1 cellular context compared by ENCODE assay signal in the genomic region with DNA sequence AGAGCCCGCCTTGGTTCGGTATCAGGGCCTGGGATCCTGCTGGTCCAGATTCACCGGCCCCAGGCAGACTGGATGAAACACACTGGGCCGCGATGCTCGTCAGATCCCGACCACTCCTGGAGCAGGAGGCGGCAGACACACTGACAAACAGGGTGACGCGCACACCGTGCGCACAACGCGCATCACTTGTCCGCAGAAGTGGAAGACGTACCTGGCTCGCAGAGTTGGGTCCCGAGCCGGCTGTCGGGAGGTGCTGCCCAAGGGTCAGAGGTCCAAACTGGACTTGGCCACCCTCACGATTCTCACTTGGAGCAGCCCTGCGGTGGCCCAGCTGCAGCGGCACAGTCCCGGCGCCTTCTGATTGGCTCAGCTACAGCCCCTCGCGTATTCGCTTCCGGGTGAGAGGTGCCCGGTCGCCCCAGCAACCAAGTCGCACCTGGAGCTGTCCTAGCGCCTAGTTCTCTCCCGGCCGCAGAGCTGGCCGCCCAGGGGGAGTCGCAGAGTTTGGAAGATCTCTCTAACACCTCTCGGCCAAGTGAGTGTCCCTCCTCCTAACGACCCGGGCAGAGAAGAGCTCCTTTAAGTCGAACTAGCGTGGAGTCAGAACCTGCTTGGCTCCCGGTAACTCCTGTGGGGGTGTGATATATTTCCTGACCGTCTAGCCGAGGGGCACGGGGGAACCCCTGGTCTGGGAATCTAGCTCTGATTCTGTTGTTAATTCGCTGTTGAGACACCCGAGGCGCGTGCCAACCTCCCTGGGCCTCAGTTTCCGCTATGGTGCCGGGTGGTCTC.
TF ChIP-seq lines count a peak whose summit lies in the region.

A gene with protein sequence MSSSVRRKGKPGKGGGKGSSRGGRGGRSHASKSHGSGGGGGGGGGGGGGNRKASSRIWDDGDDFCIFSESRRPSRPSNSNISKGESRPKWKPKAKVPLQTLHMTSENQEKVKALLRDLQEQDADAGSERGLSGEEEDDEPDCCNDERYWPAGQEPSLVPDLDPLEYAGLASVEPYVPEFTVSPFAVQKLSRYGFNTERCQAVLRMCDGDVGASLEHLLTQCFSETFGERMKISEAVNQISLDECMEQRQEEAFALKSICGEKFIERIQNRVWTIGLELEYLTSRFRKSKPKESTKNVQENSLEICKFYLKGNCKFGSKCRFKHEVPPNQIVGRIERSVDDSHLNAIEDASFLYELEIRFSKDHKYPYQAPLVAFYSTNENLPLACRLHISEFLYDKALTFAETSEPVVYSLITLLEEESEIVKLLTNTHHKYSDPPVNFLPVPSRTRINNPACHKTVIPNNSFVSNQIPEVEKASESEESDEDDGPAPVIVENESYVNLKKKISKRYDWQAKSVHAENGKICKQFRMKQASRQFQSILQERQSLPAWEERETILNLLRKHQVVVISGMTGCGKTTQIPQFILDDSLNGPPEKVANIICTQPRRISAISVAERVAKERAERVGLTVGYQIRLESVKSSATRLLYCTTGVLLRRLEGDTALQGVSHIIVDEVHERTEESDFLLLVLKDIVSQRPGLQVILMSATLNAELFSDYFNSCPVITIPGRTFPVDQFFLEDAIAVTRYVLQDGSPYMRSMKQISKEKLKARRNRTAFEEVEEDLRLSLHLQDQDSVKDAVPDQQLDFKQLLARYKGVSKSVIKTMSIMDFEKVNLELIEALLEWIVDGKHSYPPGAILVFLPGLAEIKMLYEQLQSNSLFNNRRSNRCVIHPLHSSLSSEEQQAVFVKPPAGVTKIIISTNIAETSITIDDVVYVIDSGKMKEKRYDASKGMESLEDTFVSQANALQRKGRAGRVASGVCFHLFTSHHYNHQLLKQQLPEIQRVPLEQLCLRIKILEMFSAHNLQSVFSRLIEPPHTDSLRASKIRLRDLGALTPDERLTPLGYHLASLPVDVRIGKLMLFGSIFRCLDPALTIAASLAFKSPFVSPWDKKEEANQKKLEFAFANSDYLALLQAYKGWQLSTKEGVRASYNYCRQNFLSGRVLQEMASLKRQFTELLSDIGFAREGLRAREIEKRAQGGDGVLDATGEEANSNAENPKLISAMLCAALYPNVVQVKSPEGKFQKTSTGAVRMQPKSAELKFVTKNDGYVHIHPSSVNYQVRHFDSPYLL (N-terminal part only) (minus strand): TSS at position 359 of the 792 bp plus-strand sequence. CDS start 7,529 bp downstream, outside the sequence.
A gene (plus strand): TSS at position 401 of the 792 bp plus-strand sequence.

TF ChIP-seq in endothelial cell of umbilical vein, 7 proteins besides CTCF, POLR2A, EP300 and RAD21:
- TF ChIP-seq POLR2AphosphoS5 (IDR thresholded peaks at IDR 0.05; ENCODE audit: insufficient read depth, low read depth, low read length) (peak; percentile 50), JUN (IDR thresholded peaks at IDR 0.05; ENCODE audit: borderline replicate concordance, insufficient read depth, insufficient read length, low read depth) (no peak)
